ENCODE assay signal across 20 cellular contexts in genomic region chr3:23709987-23710386, GRCh38.
DNase-seq lines count a peak whose midpoint lies in the region; TF ChIP-seq lines count a peak whose summit lies in the region.
"Had no signal": no experiment of that assay in that cellular context is flagged by ENCODE, and none has a peak within 500 bp of the region (broad histone marks: within the 10 kb centered on the region; RNA-seq: fewer than 3 reads in every experiment).

No MANE protein-coding gene starts in this region.

- no peak overlapping the region for H3K14ac ChIP-seq in mesenchymal stem cell (ENCODE audit: low read length in 2 of 2)

- peak overlapping the region; percentile 78 for H3K9ac ChIP-seq in mesenchymal stem cell (ENCODE audit: low read length)
- H3K9ac ChIP-seq: BLaER1 treated with 17β-estradiol and CSF1 and Interleukin-3, amounts not matched to agents 10 nM and 100 nM had no signal

- H3K36me3 Mint-ChIP-seq in dendritic cell treated with granulocyte-macrophage colony-stimulating factor and Interleukin-4, amounts not matched to agents 40 ng/mL and 50 ng/mL, for 4 days (ENCODE audit: low read depth) = no peaks in the 10 kb centered on the region
- H3K36me3 Mint-ChIP-seq in Calu3 (ENCODE audit: insufficient read depth, unreplicated experiment) = no peaks in the 10 kb centered on the region

- 43% methylated on average over 1 of the region's 2 CpGs for WGBS in mesenchymal stem cell
- 19 to 41% (median 38%) methylated on average over 2 of the region's 2 CpGs for WGBS in stomach, 5 donors
- WGBS in spleen, 5 donors = 19 to 45% (median 29%) methylated on average over 2 of the region's 2 CpGs

- no peak overlapping the region for H3K4me3 Mint-ChIP-seq in dendritic cell treated with granulocyte-macrophage colony-stimulating factor and Interleukin-4, amounts not matched to agents 40 ng/mL and 50 ng/mL, for 4 days
- no peak overlapping the region for H3K4me3 Mint-ChIP-seq in Calu3 (ENCODE audit: low read depth, unreplicated experiment)
- H3K4me3 Mint-ChIP-seq: CD4-positive, alpha-beta T cell had no signal

- POLR2A ChIA-PET in OCI-LY7 (lab: Charles Lee) = interaction anchor here (1.1 to 1.5 kb wide), 4 partner anchors 11 to 51 kb away, joined by 3 to 7 read pairs (median 4); no protein-coding TSS in a partner anchor

- no peak for TF ChIP-seq EP300 in stomach (IDR thresholded peaks at IDR 0.05)

- H3K27ac Mint-ChIP-seq in dendritic cell treated with granulocyte-macrophage colony-stimulating factor and Interleukin-4, amounts not matched to agents 40 ng/mL and 50 ng/mL, for 4 days = peak overlapping the region; percentile 1
- no peak overlapping the region for H3K27ac Mint-ChIP-seq in Calu3 (ENCODE audit: unreplicated experiment)
- H3K27ac Mint-ChIP-seq: CD4-positive, alpha-beta T cell had no signal

- no peaks in the 10 kb centered on the region for H4K20me1 ChIP-seq in OCI-LY7 (ENCODE audit: insufficient read depth, low read length)
- H4K20me1 ChIP-seq: BLaER1 treated with 17β-estradiol and CSF1 and Interleukin-3, amounts not matched to agents 10 nM and 100 nM had no signal

- TF ChIP-seq CTCF in OCI-LY7 (conservative IDR thresholded peaks at IDR 0.05; ENCODE audit: low read length) (no peak), stomach (IDR thresholded peaks at IDR 0.05) (no peak), spleen (IDR thresholded peaks at IDR 0.05 in 8 of 11, conservative IDR thresholded peaks at IDR 0.05 in 3 of 11) (no peak), Calu3 (IDR thresholded peaks at IDR 0.05; ENCODE audit: unreplicated experiment) (no peak), breast epithelium (IDR thresholded peaks at IDR 0.05) (no peak)

- no peak overlapping the region for H3K23ac ChIP-seq in mesenchymal stem cell (ENCODE audit: low read length in 2 of 2)

- no peak overlapping the region for H2BK120ac ChIP-seq in mesenchymal stem cell (ENCODE audit: low read depth, low read length)

- H3K9me3 Mint-ChIP-seq in dendritic cell treated with granulocyte-macrophage colony-stimulating factor and Interleukin-4, amounts not matched to agents 40 ng/mL and 50 ng/mL, for 4 days = no peaks in the 10 kb centered on the region
- no peaks in the 10 kb centered on the region for H3K9me3 Mint-ChIP-seq in Calu3 (ENCODE audit: low read depth, unreplicated experiment)
- H3K9me3 Mint-ChIP-seq: CD4-positive, alpha-beta T cell had no signal

- H3K4ac ChIP-seq in mesenchymal stem cell (ENCODE audit: low read depth in 1 of 2, low read length in 2 of 2) = no peak overlapping the region

- H2BK15ac ChIP-seq in mesenchymal stem cell (ENCODE audit: low read depth, poor library complexity, severe bottlenecking) = no peak overlapping the region

- peak overlapping the region; percentile 2 to 72 for H2BK12ac ChIP-seq in mesenchymal stem cell (ENCODE audit: low read length in 2 of 2)

- H3K27ac ChIP-seq in OCI-LY7 (ENCODE audit: low read depth, low read length, poor library complexity, severe bottlenecking) (no peak overlapping the region), mesenchymal stem cell (ENCODE audit: low read length, poor library complexity, severe bottlenecking) (no peak overlapping the region), stomach (no peak overlapping the region), spleen (no peak overlapping the region), breast epithelium (no peak overlapping the region)
- H3K27ac ChIP-seq: A549; BLaER1 treated with 17β-estradiol and CSF1 and Interleukin-3, amounts not matched to agents 10 nM and 100 nM; SJCRH30 had no signal

- H3K27me3 ChIP-seq in mesenchymal stem cell (ENCODE audit: control insufficient read depth in 1 of 2, insufficient read depth in 1 of 2, low read length in 2 of 2) (peaks cover 0 to 6% of the 10 kb centered on the region in 2 experiments), stomach (no peaks in the 10 kb centered on the region), spleen (replicated peaks in 1 of 7) (no peaks in the 10 kb centered on the region), breast epithelium (no peaks in the 10 kb centered on the region)
- H3K27me3 ChIP-seq: BLaER1 treated with 17β-estradiol and CSF1 and Interleukin-3, amounts not matched to agents 10 nM and 100 nM; MG63; SJCRH30 had no signal

- no peak overlapping the region; the same call in 1 of the 2 replicates for H3K4me2 ChIP-seq in OCI-LY7 (ENCODE audit: low read length)
- H3K4me2 ChIP-seq in mesenchymal stem cell (ENCODE audit: low read length, poor library complexity, severe bottlenecking) = no peak overlapping the region
- H3K4me2 ChIP-seq: A549; BLaER1 treated with 17β-estradiol and CSF1 and Interleukin-3, amounts not matched to agents 10 nM and 100 nM had no signal

- no TSS peak for BruUV-seq in OCI-LY7 (replicated peaks; lab: Mats Ljungman, UMichigan)
- no TSS peak for BruUV-seq in Calu3 (replicated peaks; lab: Mats Ljungman, UMichigan)

- peak overlapping the region; percentile 64; the same call in 1 of the 2 replicates for H2AFZ ChIP-seq in OCI-LY7 (ENCODE audit: low read length)
- H2AFZ ChIP-seq in mesenchymal stem cell (ENCODE audit: low read depth, low read length) = no peak overlapping the region

- intact Hi-C loops in OCI-LY7 (cut with micrococcal nuclease; ENCODE audit: unreplicated experiment) = no loop called here
- intact Hi-C loops in dendritic cell treated with granulocyte-macrophage colony-stimulating factor and Interleukin-4, amounts not matched to agents 40 ng/mL and 50 ng/mL, for 4 days (cut with micrococcal nuclease) = no loop called here
- intact Hi-C loops in stomach (cut with DNase I; ENCODE audit: low total_unique reads) = no loop called here
- intact Hi-C loops in spleen (cut with DNase I; ENCODE audit: low total_unique reads) = no loop called here
- intact Hi-C loops in Calu3 (cut with micrococcal nuclease; ENCODE audit: unreplicated experiment) = no loop called here
- intact Hi-C loops in breast epithelium (cut with DNase I; ENCODE audit: low total_unique reads) = no loop called here

- H3K36me3 ChIP-seq in OCI-LY7 (ENCODE audit: insufficient read depth, low read length) (no peaks in the 10 kb centered on the region), mesenchymal stem cell (ENCODE audit: control insufficient read depth in 1 of 2, insufficient read depth in 2 of 2, low read depth in 1 of 2, low read length in 2 of 2) (no peaks in the 10 kb centered on the region), stomach (no peaks in the 10 kb centered on the region), spleen (no peaks in the 10 kb centered on the region), breast epithelium (no peaks in the 10 kb centered on the region)
- H3K36me3 ChIP-seq: BLaER1 treated with 17β-estradiol and CSF1 and Interleukin-3, amounts not matched to agents 10 nM and 100 nM; MG63; SJCRH30 had no signal

- peaks cover 42% of the 10 kb centered on the region for H3K4me1 ChIP-seq in OCI-LY7 (ENCODE audit: insufficient read depth, low read length, poor library complexity, severe bottlenecking)
- peaks cover 8% of the 10 kb centered on the region for H3K4me1 ChIP-seq in mesenchymal stem cell (ENCODE audit: control insufficient read depth, insufficient read depth, low read depth, low read length)
- peaks cover 0 to 18% (median 10%) of the 10 kb centered on the region in 4 donors for H3K4me1 ChIP-seq in stomach
- H3K4me1 ChIP-seq in spleen = peaks cover 0 to 13% (median 0%) of the 10 kb centered on the region in 6 donors
- H3K4me1 ChIP-seq in breast epithelium = no peaks in the 10 kb centered on the region

- H3K79me2 ChIP-seq in OCI-LY7 (ENCODE audit: insufficient read depth, low read depth, low read length) = no peaks in the 10 kb centered on the region

- H2BK5ac ChIP-seq in mesenchymal stem cell (ENCODE audit: low read depth, low read length, poor library complexity, severe bottlenecking) = no peak overlapping the region

- H2AK5ac ChIP-seq in mesenchymal stem cell (ENCODE audit: low read length, severe bottlenecking) = peak overlapping the region; percentile 39

- no peaks in the 10 kb centered on the region for H3K9me2 ChIP-seq in OCI-LY7 (ENCODE audit: insufficient read depth, low read length)

- no peak overlapping the region for H4K8ac ChIP-seq in mesenchymal stem cell (ENCODE audit: low read length)

- no peak overlapping the region for H4K91ac ChIP-seq in mesenchymal stem cell (ENCODE audit: low read length)

- H3K9me3 ChIP-seq in OCI-LY7 (ENCODE audit: low read length) = no peaks in the 10 kb centered on the region
- H3K9me3 ChIP-seq in mesenchymal stem cell (ENCODE audit: control insufficient read depth, low read length) = no peaks in the 10 kb centered on the region
- no peaks in the 10 kb centered on the region for H3K9me3 ChIP-seq in stomach
- no peaks in the 10 kb centered on the region for H3K9me3 ChIP-seq in spleen
- H3K9me3 ChIP-seq in breast epithelium = no peaks in the 10 kb centered on the region
- H3K9me3 ChIP-seq: A549, MG63, SJCRH30 had no signal

- peaks cover 25% of the 10 kb centered on the region for H3K4me1 Mint-ChIP-seq in dendritic cell treated with granulocyte-macrophage colony-stimulating factor and Interleukin-4, amounts not matched to agents 40 ng/mL and 50 ng/mL, for 4 days (ENCODE audit: low read depth)
- H3K4me1 Mint-ChIP-seq in Calu3 (ENCODE audit: low read depth, unreplicated experiment) = no peaks in the 10 kb centered on the region

- peaks cover 11% of the 10 kb centered on the region for H3K27me3 Mint-ChIP-seq in dendritic cell treated with granulocyte-macrophage colony-stimulating factor and Interleukin-4, amounts not matched to agents 40 ng/mL and 50 ng/mL, for 4 days
- H3K27me3 Mint-ChIP-seq in Calu3 (ENCODE audit: unreplicated experiment) = peaks cover 23% of the 10 kb centered on the region
- H3K27me3 Mint-ChIP-seq: CD4-positive, alpha-beta T cell had no signal

- H3K79me1 ChIP-seq in mesenchymal stem cell (replicated peaks; ENCODE audit: low read length, poor library complexity, severe bottlenecking) = no peaks in the 10 kb centered on the region

- DNase-seq in OCI-LY7 (ENCODE audit: low spot score) (no peak), mesenchymal stem cell (no peak), stomach (no peak), spleen (no peak), Calu3 (no peak), breast epithelium (ENCODE audit: low spot score in 2 of 2) (no peak)
- DNase-seq: AML-193; CD4-positive, alpha-beta T cell; KG1; MG63; NCI-H1048; NCI-H1417 treated with DMSO at 0.1 percent for 48 hours; NCI-H1694 treated with DMSO at 0.1 percent for 48 hours; NCI-H2081; NCI-H2227 treated with DMSO at 0.1 percent for 48 hours; OCI-M1 had no signal

- CTCF ChIA-PET in OCI-LY7 (lab: Charles Lee; ENCODE audit: unreplicated experiment) (interaction anchor here (1.1 kb wide), 1 partner anchor 26 kb away, joined by 3 read pairs; no protein-coding TSS in a partner anchor), Calu3 (lab: Charles Lee) (no interaction called here)

- TF ChIP-seq POLR2A in stomach (IDR thresholded peaks at IDR 0.05) (no peak), spleen (IDR thresholded peaks at IDR 0.05) (no peak), breast epithelium (IDR thresholded peaks at IDR 0.05) (no peak)

- H3K18ac ChIP-seq in mesenchymal stem cell (ENCODE audit: low read depth in 1 of 2, low read length in 2 of 2) = peak overlapping the region; percentile 18 to 55

- H3K4me3 ChIP-seq in OCI-LY7 (ENCODE audit: low read depth, low read length, poor library complexity, severe bottlenecking) (no peak overlapping the region), mesenchymal stem cell (ENCODE audit: insufficient read depth in 1 of 2, low read depth in 1 of 2, low read length in 2 of 2) (no peak overlapping the region), stomach (no peak overlapping the region), spleen (no peak overlapping the region), breast epithelium (no peak overlapping the region)
- H3K4me3 ChIP-seq: A549; BLaER1 treated with 17β-estradiol and CSF1 and Interleukin-3, amounts not matched to agents 10 nM and 100 nM; MG63; SJCRH30 had no signal
